21 cellular contexts compared by ENCODE assay signal in the genomic region with DNA sequence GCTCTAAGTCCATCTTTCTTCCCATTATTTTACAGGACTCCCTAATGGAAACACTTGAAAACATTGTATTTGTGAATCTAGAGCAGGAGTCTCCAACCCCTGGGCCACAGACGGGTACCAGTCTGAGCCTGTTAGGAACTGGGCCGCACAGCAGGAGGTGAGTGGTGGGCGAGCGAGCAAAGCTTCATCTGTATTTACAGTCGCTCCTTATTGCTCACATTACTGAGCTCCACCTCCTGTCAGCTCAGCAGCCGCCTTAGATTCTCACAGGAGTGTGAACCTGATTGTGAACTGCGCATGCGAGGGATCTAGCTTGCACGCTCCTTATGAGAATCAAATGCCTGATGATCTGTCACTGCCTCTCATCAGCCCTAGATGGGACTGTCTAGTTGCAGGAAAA.
DNase-seq lines count a peak whose midpoint lies in the region; ATAC-seq and TF ChIP-seq lines count a peak whose summit lies in the region.
"Had no signal": no experiment of that assay in that cellular context is flagged by ENCODE, and none has a peak within 500 bp of the region (broad histone marks: within the 10 kb centered on the region; RNA-seq: fewer than 3 reads in every experiment).

No MANE protein-coding gene starts in this region.

- H3K27ac Mint-ChIP-seq in CD8-positive, alpha-beta T cell, result peak overlapping the region; percentile 49
- H3K27ac Mint-ChIP-seq in WTC11, result no peak overlapping the region
- H3K27ac Mint-ChIP-seq: CD4-positive, alpha-beta T cell had no signal

- H3K4me1 ChIP-seq in CD8-positive, alpha-beta T cell (ENCODE audit: insufficient read depth, low read length), result no peaks in the 10 kb centered on the region
- H3K4me1 ChIP-seq: A549 had no signal

- CTCF ChIA-PET in CD8-positive, alpha-beta T cell (lab: Charles Lee), result no interaction called here
- CTCF ChIA-PET in WTC11 (lab: Charles Lee), result interaction anchor here (0.5 kb wide), 1 partner anchor 633 kb away, joined by 3 read pairs; no protein-coding TSS in a partner anchor

- DNase-seq in DMS 273 (lab: John Stamatoyannopoulos, UW; ENCODE audit: unreplicated experiment) (peak; percentile 36), DMS 273 treated with DMSO at 0.1 percent for 48 hours (lab: John Stamatoyannopoulos, UW) (no peak), NCI-H2171 treated with DMSO at 0.1 percent for 48 hours (lab: John Stamatoyannopoulos, UW) (peak; percentile 99), WTC11 (ENCODE audit: low spot score) (no peak), retina (no peak), NCI-H1436 (lab: John Stamatoyannopoulos, UW) (no peak)
- DNase-seq in CD8-positive, alpha-beta T cell, result no peak
- DNase-seq: AML-193; CD4-positive, alpha-beta T cell; DMS53; DND-41; EL; GOT3; H7 had no signal

- intact Hi-C loops in CD8-positive, alpha-beta T cell (cut with DNase I, micrococcal nuclease), result no loop called here

- no peak overlapping the region for H3K27ac ChIP-seq in CD8-positive, alpha-beta T cell (ENCODE audit: low read depth, low read length)
- H3K27ac ChIP-seq: 22Rv1, A549, C4-2B had no signal

- no peaks in the 10 kb centered on the region for H3K9me3 ChIP-seq in CD8-positive, alpha-beta T cell (ENCODE audit: low read length)
- H3K9me3 ChIP-seq: A549 had no signal

- TF ChIP-seq CTCF in CD8-positive, alpha-beta T cell (IDR thresholded peaks at IDR 0.05), result no peak
- no peak for TF ChIP-seq CTCF in WTC11 (IDR thresholded peaks at IDR 0.05)

- H3K27me3 Mint-ChIP-seq in CD8-positive, alpha-beta T cell (ENCODE audit: low read depth), result no peaks in the 10 kb centered on the region
- H3K27me3 Mint-ChIP-seq in WTC11 (ENCODE audit: low read depth), result peaks cover 39% of the 10 kb centered on the region
- H3K27me3 Mint-ChIP-seq: CD4-positive, alpha-beta T cell; IgD-negative memory B cell had no signal

- peaks cover 2% of the 10 kb centered on the region for H3K9me3 Mint-ChIP-seq in CD8-positive, alpha-beta T cell
- no peaks in the 10 kb centered on the region; the same call in 1 of the 2 replicates for H3K9me3 Mint-ChIP-seq in WTC11

- ATAC-seq in CD8-positive, alpha-beta T cell, result no peak
- ATAC-seq in WTC11, result no peak
- no peak for ATAC-seq in GM21576 (IDR thresholded peaks at IDR 0.05; ENCODE audit: unreplicated experiment)
- ATAC-seq: A549, HCT116, HepG2 had no signal

- H3K27me3 ChIP-seq in CD8-positive, alpha-beta T cell (ENCODE audit: insufficient read depth, low read length), result no peaks in the 10 kb centered on the region

- POLR2A ChIA-PET in CD8-positive, alpha-beta T cell (lab: Charles Lee), result no interaction called here
- POLR2A ChIA-PET in WTC11 (lab: Charles Lee), result no interaction called here

- H3K4me1 Mint-ChIP-seq in CD8-positive, alpha-beta T cell (ENCODE audit: low read depth), result no peaks in the 10 kb centered on the region
- H3K4me1 Mint-ChIP-seq in WTC11, result peaks cover 30% of the 10 kb centered on the region

- no peak overlapping the region for H3K4me3 ChIP-seq in CD8-positive, alpha-beta T cell (ENCODE audit: low read depth, low read length)
- H3K4me3 ChIP-seq: A549 had no signal

- no peaks in the 10 kb centered on the region for H3K36me3 ChIP-seq in CD8-positive, alpha-beta T cell (ENCODE audit: insufficient read depth, low read length)

- no peak overlapping the region for H3K4me3 Mint-ChIP-seq in CD8-positive, alpha-beta T cell
- H3K4me3 Mint-ChIP-seq in WTC11, result no peak overlapping the region
- H3K4me3 Mint-ChIP-seq: CD4-positive, alpha-beta T cell; IgD-negative memory B cell had no signal

- H3K36me3 Mint-ChIP-seq in CD8-positive, alpha-beta T cell, result peaks cover 31% of the 10 kb centered on the region
- H3K36me3 Mint-ChIP-seq in WTC11, result peaks cover 7% of the 10 kb centered on the region

TF ChIP-seq in WTC11, 78 proteins besides CTCF, POLR2A, EP300 and RAD21:
- TF ChIP-seq ZNF138 (CRISPR knock-in tag; conservative IDR thresholded peaks at IDR 0.05), result no peak
- TF ChIP-seq ZNF121 (CRISPR knock-in tag; IDR thresholded peaks at IDR 0.05), result 0 out of 2 replicates have a peak, but pooled peaks have one; percentile 33

Comparison
In these comparisons a context has a peak if more than half of its experiments do, and no peak if none do; other contexts are left out.
1. DNase-seq: peak in DMS 273 (single experiment) and NCI-H2171 treated with DMSO at 0.1 percent for 48 hours (single experiment); none in DMS 273 treated with DMSO at 0.1 percent for 48 hours (single experiment), CD8-positive, alpha-beta T cell (0 of 7), WTC11 (single experiment), retina (single experiment) and NCI-H1436 (single experiment).